Comparison of ENCODE assay signal across 18 cellular contexts in genomic region chr11:75642402-75643113, GRCh38. TPM values are rescaled to one million over a fixed set of nuclear protein-coding genes. Genes with fewer than 3 reads are reported as not detected.
DNase-seq lines count a peak whose midpoint lies in the region; ATAC-seq, FAIRE-seq and TF ChIP-seq lines count a peak whose summit lies in the region.
"Had no signal": no experiment of that assay in that cellular context is flagged by ENCODE, and none has a peak within 500 bp of the region (broad histone marks: within the 10 kb centered on the region; RNA-seq: fewer than 3 reads in every experiment).

No MANE protein-coding gene starts in this region.

- peaks cover 12% of the 10 kb centered on the region for H3K9me3 Mint-ChIP-seq in glutamatergic neuron (ENCODE audit: unreplicated experiment)
- H3K9me3 Mint-ChIP-seq: CD14-positive monocyte had no signal

- intact Hi-C loops in A673 (cut with micrococcal nuclease; ENCODE audit: unreplicated experiment), result no loop called here

- TF ChIP-seq CTCF in A549 (IDR thresholded peaks at IDR 0.05) (no peak), glutamatergic neuron (IDR thresholded peaks at IDR 0.05; ENCODE audit: partially characterized antibody, unreplicated experiment) (no peak), A673 (conservative IDR thresholded peaks at IDR 0.05; ENCODE audit: low read depth, low read length) (no peak)

- no peaks in the 10 kb centered on the region for H3K36me3 Mint-ChIP-seq in glutamatergic neuron (ENCODE audit: unreplicated experiment)
- H3K36me3 Mint-ChIP-seq: CD14-positive monocyte had no signal

- no peak for TF ChIP-seq RAD21 in A549 (conservative IDR thresholded peaks at IDR 0.05 in 1 of 2, IDR thresholded peaks at IDR 0.05 in 1 of 2)

- H3K27me3 Mint-ChIP-seq in glutamatergic neuron (ENCODE audit: unreplicated experiment), result peaks cover 13% of the 10 kb centered on the region

- no peaks in the 10 kb centered on the region for H3K36me3 ChIP-seq in A673 (ENCODE audit: insufficient read depth, low read length, poor library complexity, severe bottlenecking)
- H3K36me3 ChIP-seq: HAP-1 had no signal

- no peaks in the 10 kb centered on the region; the same call in 2 of the 3 replicates for H3K4me1 ChIP-seq in A549
- peaks cover 9% of the 10 kb centered on the region for H3K4me1 ChIP-seq in A673 (ENCODE audit: insufficient read depth, low read length, poor library complexity, severe bottlenecking)

- BruUV-seq in A673 (replicated peaks; lab: Mats Ljungman, UMichigan), result no TSS peak

- H3K27ac Mint-ChIP-seq in glutamatergic neuron (ENCODE audit: unreplicated experiment), result peak overlapping the region; percentile 4
- H3K27ac Mint-ChIP-seq: CD14-positive monocyte had no signal

- CTCF ChIA-PET in A549 (lab: Yijun Ruan, JAX), result no interaction called here
- CTCF ChIA-PET in A673 (lab: Charles Lee), result no interaction called here

- no peak for TF ChIP-seq POLR2A in A549 (IDR thresholded peaks at IDR 0.05; ENCODE audit: low read length)

- H3K9me3 ChIP-seq in A549, result no peaks in the 10 kb centered on the region
- no peaks in the 10 kb centered on the region for H3K9me3 ChIP-seq in A673 (ENCODE audit: low read depth, low read length, poor library complexity, severe bottlenecking)
- H3K9me3 ChIP-seq: HAP-1 had no signal

- H3K4me1 Mint-ChIP-seq in glutamatergic neuron (ENCODE audit: low read depth, unreplicated experiment), result peaks cover 39% of the 10 kb centered on the region

- H3K4me3 ChIP-seq in A549 (no peak overlapping the region), A673 (ENCODE audit: low read depth, low read length, poor library complexity, severe bottlenecking) (no peak overlapping the region)
- H3K4me3 ChIP-seq: GM12878, GM23248, HAP-1, SK-N-MC had no signal

- WGBS in A549 (ENCODE audit: missing lambda C conversion rate), result 54% methylated on average over 2 of the region's 2 CpGs

- no peak overlapping the region for H3K27ac ChIP-seq in A549
- H3K27ac ChIP-seq in A673 (ENCODE audit: low read depth, low read length, poor library complexity, severe bottlenecking), result no peak overlapping the region
- H3K27ac ChIP-seq: GM23248, SK-N-MC had no signal

- H3K4me3 Mint-ChIP-seq in glutamatergic neuron (ENCODE audit: unreplicated experiment), result no peak overlapping the region
- H3K4me3 Mint-ChIP-seq: CD14-positive monocyte had no signal

- no peak for FAIRE-seq in A549 (lab: Jason Lieb, UNC)
- FAIRE-seq: GM12878 had no signal

- POLR2A ChIA-PET in A549 (lab: Yijun Ruan, JAX), result no interaction called here
- POLR2A ChIA-PET in A673 (lab: Charles Lee; ENCODE audit: low non-redundant PET), result no interaction called here

- no peak for ATAC-seq in A549
- ATAC-seq: GM12878 had no signal

- H3K4me2 ChIP-seq in A549, result no peak overlapping the region

- no peak for TF ChIP-seq EP300 in A549 (IDR thresholded peaks at IDR 0.05)

- DNase-seq in DMS79 treated with DMSO at 0.1 percent for 48 hours (lab: John Stamatoyannopoulos, UW), result peak; percentile 21
- DNase-seq in DMS79 (lab: John Stamatoyannopoulos, UW), result no peak
- DNase-seq in A549 (ENCODE audit: low read depth in 1 of 2, low spot score in 1 of 2), result no peak
- peak; percentile 48 for DNase-seq in NCI-H2029 (lab: John Stamatoyannopoulos, UW)
- no peak for DNase-seq in glutamatergic neuron
- no peak for DNase-seq in A673 (ENCODE audit: low spot score)
- no peak for DNase-seq in NCI-H1930 (lab: John Stamatoyannopoulos, UW)
- DNase-seq: 8988T, DND-41, GM23248, NCI-H1694, NCI-H510A, NCI-H748 treated with DMSO at 0.1 percent for 48 hours, SHP77 had no signal

- H3K27me3 ChIP-seq in A673 (replicated peaks; ENCODE audit: insufficient read depth, low read depth, low read length, poor library complexity), result no peaks in the 10 kb centered on the region

TF ChIP-seq in A549, 52 proteins besides CTCF, POLR2A, EP300 and RAD21:
- peak; percentile 60 for TF ChIP-seq MAFK (IDR thresholded peaks at IDR 0.05; ENCODE audit: partially characterized antibody)
- no peak for TF ChIP-seq NPAS2 (CRISPR knock-in tag; IDR thresholded peaks at IDR 0.05; ENCODE audit: borderline replicate concordance)
TF ChIP-seq in A549: peak in this region for 1.

RNA-seq across cellular contexts. Expression of gene MAP6, which starts 26.3 kb away (rescaled TPM):
- polyA plus RNA-seq in A549 (2011; rRNA removed) (2.1 and 2.9 TPM in 2 replicates), A549 (2017; fragmentation: RNase III; extraction: RNeasy Plus Mini Kit Qiagen cat#74134 plus additional on column Dnase treatment) (1.1 to 1.5 TPM (median 1.2 TPM) in 3 replicates)
- 0.77 and 1.1 TPM in 2 replicates for polyA plus RNA-seq in A549 (2012; cell fraction: cytosol; rRNA removed)
- 2.1 and 3.2 TPM in 2 replicates for polyA plus RNA-seq in A549 (2012; cell fraction: nucleus; rRNA removed)
- 1.7 and 2.5 TPM in 2 replicates for polyA minus RNA-seq in A549 (2011; rRNA and poly(A)+ RNA removed)
- total RNA-seq in glutamatergic neuron (ENCODE audit: unreplicated experiment) (313 TPM), A673 (2021) (0.24 TPM in 1 of 2 replicates, not detected in the other)
- polyA plus RNA-seq: CD14-positive monocyte had no signal

Comparison
In these comparisons a context has a peak if more than half of its experiments do, and no peak if none do; other contexts are left out.
1. DNase-seq: peak in DMS79 treated with DMSO at 0.1 percent for 48 hours (single experiment) and NCI-H2029 (single experiment); none in DMS79 (single experiment), A549 (0 of 2), glutamatergic neuron (single experiment), A673 (single experiment) and NCI-H1930 (0 of 2).
2. RNA of gene MAP6, which starts 26.3 kb away (total RNA-seq): 313 TPM in glutamatergic neuron (single experiment); 0.24 TPM in A673; every median in the first group is over 100 times any median in the second.